Comparison of ENCODE assay signal across 18 cellular contexts in genomic region chr6:134106702-134107101, GRCh38. TPM values are rescaled to one million over a fixed set of nuclear protein-coding genes. Genes with fewer than 3 reads are reported as not detected.
DNase-seq lines count a peak whose midpoint lies in the region; ATAC-seq, FAIRE-seq and TF ChIP-seq lines count a peak whose summit lies in the region.
"Had no signal": no experiment of that assay in that cellular context is flagged by ENCODE, and none has a peak within 500 bp of the region (broad histone marks: within the 10 kb centered on the region; RNA-seq: fewer than 3 reads in every experiment).

No MANE protein-coding gene starts in this region.

- DNase-seq in A549 (ENCODE audit: low read depth in 1 of 2, low spot score in 1 of 2) (no peak), HCEC 1CT (peak; percentile 42), osteoblast (ENCODE audit: insufficient read length, low spot score, missing footprints) (peak; percentile 65), DMS 273 treated with DMSO at 0.1 percent for 48 hours (lab: John Stamatoyannopoulos, UW) (no peak), NCI-H748 treated with DMSO at 0.1 percent for 48 hours (lab: John Stamatoyannopoulos, UW) (no peak), NCI-H2107 (lab: John Stamatoyannopoulos, UW) (no peak)
- DNase-seq: Calu3; CD8-positive, alpha-beta T cell; DMS53; DND-41; EL had no signal

- H3K27me3 ChIP-seq in osteoblast (ENCODE audit: insufficient read depth, low read length), result peaks cover 5% of the 10 kb centered on the region
- H3K27me3 ChIP-seq: BLaER1 treated with 17β-estradiol and CSF1 and Interleukin-3, amounts not matched to agents 10 nM and 100 nM had no signal

- no peaks in the 10 kb centered on the region for H3K36me3 ChIP-seq in osteoblast (ENCODE audit: insufficient read depth, low read length)
- H3K36me3 ChIP-seq: BLaER1 treated with 17β-estradiol and CSF1 and Interleukin-3, amounts not matched to agents 10 nM and 100 nM had no signal

- H3K9me3 ChIP-seq in A549 (no peaks in the 10 kb centered on the region), osteoblast (ENCODE audit: low read depth, low read length) (no peaks in the 10 kb centered on the region)

- no peak for TF ChIP-seq CTCF in A549 (IDR thresholded peaks at IDR 0.05)
- no peak for TF ChIP-seq CTCF in VCaP (conservative IDR thresholded peaks at IDR 0.05)
- no peak for TF ChIP-seq CTCF in osteoblast (IDR thresholded peaks at IDR 0.05; ENCODE audit: extremely low read depth, low read depth, low read length)

- no peak for TF ChIP-seq POLR2A in A549 (IDR thresholded peaks at IDR 0.05; ENCODE audit: low read length)

- no peak overlapping the region for H3K4me3 ChIP-seq in A549
- H3K4me3 ChIP-seq in osteoblast (ENCODE audit: insufficient read depth, low read length), result no peak overlapping the region
- H3K4me3 ChIP-seq: BLaER1 treated with 17β-estradiol and CSF1 and Interleukin-3, amounts not matched to agents 10 nM and 100 nM; GM12878 had no signal

- POLR2A ChIA-PET in A549 (lab: Yijun Ruan, JAX), result no interaction called here

- TF ChIP-seq RAD21 in A549 (conservative IDR thresholded peaks at IDR 0.05 in 1 of 2, IDR thresholded peaks at IDR 0.05 in 1 of 2), result no peak

- peak overlapping the region in 1 of 2 experiments; percentile 48; a peak in 1 of 6 replicates for H3K27ac ChIP-seq in A549
- peak overlapping the region; percentile 5; the same call in 1 of the 2 replicates for H3K27ac ChIP-seq in VCaP
- no peak overlapping the region for H3K27ac ChIP-seq in osteoblast (ENCODE audit: low read depth, low read length)
- H3K27ac ChIP-seq: 22Rv1; BLaER1 treated with 17β-estradiol and CSF1 and Interleukin-3, amounts not matched to agents 10 nM and 100 nM had no signal

- no peaks in the 10 kb centered on the region for H4K20me1 ChIP-seq in osteoblast (ENCODE audit: insufficient read depth, low read length)
- H4K20me1 ChIP-seq: BLaER1 treated with 17β-estradiol and CSF1 and Interleukin-3, amounts not matched to agents 10 nM and 100 nM had no signal

- 41% methylated on average over 2 of the region's 2 CpGs for WGBS in A549 (ENCODE audit: missing lambda C conversion rate)

- CTCF ChIA-PET in A549 (lab: Yijun Ruan, JAX), result interaction anchor here (0.9 to 5.2 kb wide), 7 partner anchors 9 to 834 kb away, joined by 3 to 25 read pairs (median 5); no protein-coding TSS in a partner anchor

- H3K4me2 ChIP-seq in A549 (0 out of 3 replicates have a peak overlapping the region, but pooled peaks have one; percentile 14), osteoblast (ENCODE audit: insufficient read depth, low read length) (no peak overlapping the region)
- H3K4me2 ChIP-seq: BLaER1 treated with 17β-estradiol and CSF1 and Interleukin-3, amounts not matched to agents 10 nM and 100 nM had no signal

- no peak for TF ChIP-seq EP300 in A549 (IDR thresholded peaks at IDR 0.05)

- H3K4me1 ChIP-seq in A549, result peaks cover 27% of the 10 kb centered on the region
- H3K4me1 ChIP-seq in osteoblast (ENCODE audit: insufficient read depth, low read length), result peaks cover 8% of the 10 kb centered on the region
- H3K4me1 ChIP-seq: BLaER1 treated with 17β-estradiol and CSF1 and Interleukin-3, amounts not matched to agents 10 nM and 100 nM had no signal

- ATAC-seq in A549, result no peak
- ATAC-seq in HG02588 (IDR thresholded peaks at IDR 0.05; ENCODE audit: unreplicated experiment), result no peak
- ATAC-seq: CD8-positive, alpha-beta T cell; GM12878 had no signal

- no peak overlapping the region for H2AFZ ChIP-seq in osteoblast (ENCODE audit: low read length)

- FAIRE-seq in A549 (lab: Jason Lieb, UNC), result no peak
- FAIRE-seq: GM12878, H54 had no signal

- no peaks in the 10 kb centered on the region for H3K79me2 ChIP-seq in osteoblast (ENCODE audit: insufficient read depth, low read length)

TF ChIP-seq in A549, 52 proteins besides CTCF, POLR2A, EP300 and RAD21:
- TF ChIP-seq EHMT2 (IDR thresholded peaks at IDR 0.05; ENCODE audit: low read depth), result no peak
- TF ChIP-seq RNF2 (IDR thresholded peaks at IDR 0.05; ENCODE audit: borderline replicate concordance, low read depth), result no peak
- TF ChIP-seq, protein P1, sequence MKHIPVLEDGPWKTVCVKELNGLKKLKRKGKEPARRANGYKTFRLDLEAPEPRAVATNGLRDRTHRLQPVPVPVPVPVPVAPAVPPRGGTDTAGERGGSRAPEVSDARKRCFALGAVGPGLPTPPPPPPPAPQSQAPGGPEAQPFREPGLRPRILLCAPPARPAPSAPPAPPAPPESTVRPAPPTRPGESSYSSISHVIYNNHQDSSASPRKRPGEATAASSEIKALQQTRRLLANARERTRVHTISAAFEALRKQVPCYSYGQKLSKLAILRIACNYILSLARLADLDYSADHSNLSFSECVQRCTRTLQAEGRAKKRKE (CRISPR knock-in tag; IDR thresholded peaks at IDR 0.05; ENCODE audit: low read depth), result no peak
- no peak for TF ChIP-seq ESRRA (IDR thresholded peaks at IDR 0.05; ENCODE audit: borderline replicate concordance, low read length)
- TF ChIP-seq EHF (CRISPR knock-in tag; IDR thresholded peaks at IDR 0.05), result no peak
- no peak for TF ChIP-seq RCOR1 (IDR thresholded peaks at IDR 0.05; ENCODE audit: low read depth, low read length)
- TF ChIP-seq RFX5 (IDR thresholded peaks at IDR 0.05), result no peak
- no peak for TF ChIP-seq CHD4 (IDR thresholded peaks at IDR 0.05; ENCODE audit: borderline replicate concordance)
- no peak for TF ChIP-seq MAX (IDR thresholded peaks at IDR 0.05)
- no peak for TF ChIP-seq ZNF302 (CRISPR knock-in tag; IDR thresholded peaks at IDR 0.05)
- TF ChIP-seq NPAS2 (CRISPR knock-in tag; IDR thresholded peaks at IDR 0.05; ENCODE audit: borderline replicate concordance), result no peak
- TF ChIP-seq FOXS1 (CRISPR knock-in tag; IDR thresholded peaks at IDR 0.05), result no peak
- TF ChIP-seq CHD2 (IDR thresholded peaks at IDR 0.05; ENCODE audit: low read length, partially characterized antibody), result no peak
- no peak for TF ChIP-seq REST (IDR thresholded peaks at IDR 0.05)
- TF ChIP-seq JUN (IDR thresholded peaks at IDR 0.05), result no peak
- TF ChIP-seq SMC3 (IDR thresholded peaks at IDR 0.05), result no peak
- no peak for TF ChIP-seq NFE2L2 (conservative IDR thresholded peaks at IDR 0.05; ENCODE audit: low read length)
- TF ChIP-seq USF2 (IDR thresholded peaks at IDR 0.05), result no peak

RNA-seq across cellular contexts. Expression of gene SLC2A12, which starts 54.3 kb away (rescaled TPM):
- 2.8 and 3.0 TPM in 2 replicates for polyA plus RNA-seq in A549 (2011; rRNA removed)
- polyA plus RNA-seq in A549 (2012; cell fraction: cytosol; rRNA removed), result 0.17 and 0.31 TPM in 2 replicates
- polyA plus RNA-seq in A549 (2012; cell fraction: nucleus; rRNA removed), result 0.14 and 0.27 TPM in 2 replicates
- polyA plus RNA-seq in A549 (2017; fragmentation: RNase III; extraction: RNeasy Plus Mini Kit Qiagen cat#74134 plus additional on column Dnase treatment), result 0.45 to 0.87 TPM (median 0.65 TPM) in 3 replicates
- polyA minus RNA-seq in A549 (2011; rRNA and poly(A)+ RNA removed), result 3.2 and 4.0 TPM in 2 replicates
- total RNA-seq in osteoblast, result 9.4 and 10.3 TPM in 2 replicates
- total RNA-seq: A673; CD8-positive, alpha-beta T cell had no signal

Comparison
In these comparisons a context has a peak if more than half of its experiments do, and no peak if none do; other contexts are left out.
1. DNase-seq: peak in HCEC 1CT (single experiment) and osteoblast (single experiment); none in A549 (0 of 2), DMS 273 treated with DMSO at 0.1 percent for 48 hours (single experiment), NCI-H748 treated with DMSO at 0.1 percent for 48 hours (single experiment) and NCI-H2107 (single experiment).